Comparison of ENCODE assay signal across 1 cellular context in genomic region chr5:168879929-168880328, GRCh38.
A peak's percentile ranks its signal among the peaks of the same experiment; 100 is the strongest.
TF ChIP-seq lines count a peak whose summit lies in the region.

No MANE protein-coding gene starts in this region.

TF ChIP-seq in GM12878, 131 proteins besides CTCF, POLR2A, EP300 and RAD21 (continued from another document):
- TF ChIP-seq POLR2AphosphoS2 (IDR thresholded peaks at IDR 0.05; ENCODE audit: low read depth, low read length) (no peak), ASH2L (IDR thresholded peaks at IDR 0.05; ENCODE audit: borderline replicate concordance, low read depth) (no peak), HDAC2 (IDR thresholded peaks at IDR 0.05) (no peak), SMARCA5 (IDR thresholded peaks at IDR 0.05) (no peak), IKZF2 (IDR thresholded peaks at IDR 0.05) (peak; percentile 88 to 90; a peak in 3 of 4 replicates), SKIL (IDR thresholded peaks at IDR 0.05; ENCODE audit: low read depth, poor library complexity, severe bottlenecking) (peak; percentile 59), SP1 (IDR thresholded peaks at IDR 0.05; ENCODE audit: low read depth, low read length) (no peak), ZNF274 (IDR thresholded peaks at IDR 0.05; ENCODE audit: insufficient read depth, insufficient read length) (no peak), TAF1 (IDR thresholded peaks at IDR 0.05; ENCODE audit: borderline replicate concordance, low read depth, low read length) (no peak), RELA (IDR thresholded peaks at IDR 0.05; ENCODE audit: borderline replicate concordance, partially characterized antibody) (no peak), ZNF687 (IDR thresholded peaks at IDR 0.05) (no peak), KDM1A (IDR thresholded peaks at IDR 0.05; ENCODE audit: borderline replicate concordance) (no peak), CBX3 (IDR thresholded peaks at IDR 0.05; ENCODE audit: borderline replicate concordance, low read depth) (no peak), ZBTB4 (CRISPR knock-in tag; IDR thresholded peaks at IDR 0.05) (no peak), PRDM15 (CRISPR knock-in tag; IDR thresholded peaks at IDR 0.05) (no peak)
TF ChIP-seq in GM12878: peak in this region for 23.
